Comparison of ENCODE assay signal across 8 cellular contexts in genomic region chr11:83158474-83158786, GRCh38. TPM values are rescaled to one million over a fixed set of nuclear protein-coding genes. Genes with fewer than 3 reads are reported as not detected.
DNase-seq lines count a peak whose midpoint lies in the region; ATAC-seq and TF ChIP-seq lines count a peak whose summit lies in the region.

No MANE protein-coding gene starts in this region.

- ATAC-seq in naive thymus-derived CD8-positive, alpha-beta T cell = no peak
- ATAC-seq in HG02763 (IDR thresholded peaks at IDR 0.05; ENCODE audit: unreplicated experiment) = no peak
- no peak for ATAC-seq in HG03565 (IDR thresholded peaks at IDR 0.05; ENCODE audit: unreplicated experiment)
- ATAC-seq in HG02571 (IDR thresholded peaks at IDR 0.05; ENCODE audit: unreplicated experiment) = no peak
- no peak for ATAC-seq in GM21723 (IDR thresholded peaks at IDR 0.05; ENCODE audit: unreplicated experiment)

- POLR2A ChIA-PET in AG04449 (lab: Yijun Ruan, JAX) = interaction anchor here (0.6 kb wide), 1 partner anchor 23 kb away, joined by 3 read pairs; no protein-coding TSS in a partner anchor
- POLR2A ChIA-PET in naive thymus-derived CD8-positive, alpha-beta T cell (lab: Charles Lee) = interaction anchor here (1.2 to 5.7 kb wide), 16 partner anchors 13 to 258 kb away, joined by 3 to 69 read pairs (median 9); partner anchors contain the start of genes ANKRD42, DDIAS and PRCP

- H3K27me3 ChIP-seq in Karpas-422 (ENCODE audit: low read length) = no peaks in the 10 kb centered on the region

- peak overlapping the region; percentile 93 for H3K27ac ChIP-seq in Karpas-422 (ENCODE audit: low read length)

- no peaks in the 10 kb centered on the region for H3K9me3 ChIP-seq in Karpas-422 (ENCODE audit: low read length)

- intact Hi-C loops in dendritic cell treated with granulocyte-macrophage colony-stimulating factor and Interleukin-4, amounts not matched to agents 40 ng/mL and 50 ng/mL, for 4 days (cut with micrococcal nuclease) = no loop called here

- peak overlapping the region; percentile 78 for H3K4me2 ChIP-seq in Karpas-422 (ENCODE audit: low read depth, low read length, poor library complexity, severe bottlenecking)

- no peak for TF ChIP-seq CTCF in AG04449 (IDR thresholded peaks at IDR 0.05; ENCODE audit: insufficient read depth, low read length, missing control alignments)

- peak overlapping the region; percentile 100 for H3K27ac Mint-ChIP-seq in dendritic cell treated with granulocyte-macrophage colony-stimulating factor and Interleukin-4, amounts not matched to agents 40 ng/mL and 50 ng/mL, for 4 days
- H3K27ac Mint-ChIP-seq in naive thymus-derived CD8-positive, alpha-beta T cell = peak overlapping the region; percentile 99 to 100 (median 100)

- DNase-seq in AG04449 (ENCODE audit: low read depth, low spot score) = no peak
- DNase-seq in Karpas-422 = no peak
- DNase-seq in naive thymus-derived CD8-positive, alpha-beta T cell = no peak

- H3K9me3 Mint-ChIP-seq in dendritic cell treated with granulocyte-macrophage colony-stimulating factor and Interleukin-4, amounts not matched to agents 40 ng/mL and 50 ng/mL, for 4 days = no peaks in the 10 kb centered on the region
- H3K9me3 Mint-ChIP-seq in naive thymus-derived CD8-positive, alpha-beta T cell = no peaks in the 10 kb centered on the region

- peaks cover 58% of the 10 kb centered on the region for H3K4me1 ChIP-seq in Karpas-422 (ENCODE audit: low read length)

- H3K4me3 Mint-ChIP-seq in dendritic cell treated with granulocyte-macrophage colony-stimulating factor and Interleukin-4, amounts not matched to agents 40 ng/mL and 50 ng/mL, for 4 days = peak overlapping the region; percentile 96
- H3K4me3 Mint-ChIP-seq in naive thymus-derived CD8-positive, alpha-beta T cell = peak overlapping the region; percentile 93 to 100 (median 100)

- H3K36me3 Mint-ChIP-seq in dendritic cell treated with granulocyte-macrophage colony-stimulating factor and Interleukin-4, amounts not matched to agents 40 ng/mL and 50 ng/mL, for 4 days (ENCODE audit: low read depth) = peaks cover 55% of the 10 kb centered on the region
- peaks cover 6 to 36% (median 15%) of the 10 kb centered on the region in 3 donors for H3K36me3 Mint-ChIP-seq in naive thymus-derived CD8-positive, alpha-beta T cell

- H4K20me1 ChIP-seq in Karpas-422 (ENCODE audit: insufficient read depth, low read depth, low read length) = peaks cover 24% of the 10 kb centered on the region

- CTCF ChIA-PET in AG04449 (lab: Yijun Ruan, JAX) = interaction anchor here (2.0 kb wide), 1 partner anchor 251 kb away, joined by 6 read pairs; no protein-coding TSS in a partner anchor

- peak overlapping the region; percentile 84 for H3K4me3 ChIP-seq in AG04449 (ENCODE audit: low read depth, low read length)
- peak overlapping the region; percentile 84 for H3K4me3 ChIP-seq in Karpas-422 (ENCODE audit: low read length)

- peaks cover 49% of the 10 kb centered on the region for H3K36me3 ChIP-seq in Karpas-422 (ENCODE audit: insufficient read depth, low read length)

- peaks cover 64% of the 10 kb centered on the region for H3K79me2 ChIP-seq in Karpas-422 (ENCODE audit: low read length)

- peaks cover 32% of the 10 kb centered on the region for H3K4me1 Mint-ChIP-seq in dendritic cell treated with granulocyte-macrophage colony-stimulating factor and Interleukin-4, amounts not matched to agents 40 ng/mL and 50 ng/mL, for 4 days (ENCODE audit: low read depth)
- peaks cover 17 to 48% (median 43%) of the 10 kb centered on the region in 4 donors for H3K4me1 Mint-ChIP-seq in naive thymus-derived CD8-positive, alpha-beta T cell

- no peaks in the 10 kb centered on the region for H3K27me3 Mint-ChIP-seq in dendritic cell treated with granulocyte-macrophage colony-stimulating factor and Interleukin-4, amounts not matched to agents 40 ng/mL and 50 ng/mL, for 4 days
- no peaks in the 10 kb centered on the region for H3K27me3 Mint-ChIP-seq in naive thymus-derived CD8-positive, alpha-beta T cell

- H3K9ac ChIP-seq in Karpas-422 (ENCODE audit: low read length) = peak overlapping the region; percentile 87

- no peaks in the 10 kb centered on the region for H3K9me2 ChIP-seq in Karpas-422 (replicated peaks; ENCODE audit: insufficient read depth, low read length)

- H2AFZ ChIP-seq in Karpas-422 (ENCODE audit: low read length) = no peak overlapping the region

RNA-seq across cellular contexts. Expression of gene PCF11, which starts 1.5 kb away (rescaled TPM):
- total RNA-seq in Karpas-422 (2014; rRNA removed; shearing (Covaris generic); ENCODE audit: low replicate concordance) = 102 and 165 TPM in 2 replicates
- total RNA-seq in naive thymus-derived CD8-positive, alpha-beta T cell = 100 to 1,000 TPM; 199 TPM
- 10 to 100 TPM; 22.5 to 33.6 (median 28.1) TPM for polyA plus RNA-seq in naive thymus-derived CD8-positive, alpha-beta T cell

RNA-seq across cellular contexts. Expression of gene ANKRD42, which starts 35.1 kb away (rescaled TPM):
- 9.0 and 16.6 TPM in 2 replicates for total RNA-seq in Karpas-422 (2014; rRNA removed; shearing (Covaris generic); ENCODE audit: low replicate concordance)
- total RNA-seq in naive thymus-derived CD8-positive, alpha-beta T cell = 1 to 10 TPM; 8.1 to 8.3 TPM
- polyA plus RNA-seq in naive thymus-derived CD8-positive, alpha-beta T cell = 1 to 10 TPM; 3.4 to 6.5 (median 5.5) TPM
